8 cellular contexts compared by ENCODE assay signal in the genomic region with DNA sequence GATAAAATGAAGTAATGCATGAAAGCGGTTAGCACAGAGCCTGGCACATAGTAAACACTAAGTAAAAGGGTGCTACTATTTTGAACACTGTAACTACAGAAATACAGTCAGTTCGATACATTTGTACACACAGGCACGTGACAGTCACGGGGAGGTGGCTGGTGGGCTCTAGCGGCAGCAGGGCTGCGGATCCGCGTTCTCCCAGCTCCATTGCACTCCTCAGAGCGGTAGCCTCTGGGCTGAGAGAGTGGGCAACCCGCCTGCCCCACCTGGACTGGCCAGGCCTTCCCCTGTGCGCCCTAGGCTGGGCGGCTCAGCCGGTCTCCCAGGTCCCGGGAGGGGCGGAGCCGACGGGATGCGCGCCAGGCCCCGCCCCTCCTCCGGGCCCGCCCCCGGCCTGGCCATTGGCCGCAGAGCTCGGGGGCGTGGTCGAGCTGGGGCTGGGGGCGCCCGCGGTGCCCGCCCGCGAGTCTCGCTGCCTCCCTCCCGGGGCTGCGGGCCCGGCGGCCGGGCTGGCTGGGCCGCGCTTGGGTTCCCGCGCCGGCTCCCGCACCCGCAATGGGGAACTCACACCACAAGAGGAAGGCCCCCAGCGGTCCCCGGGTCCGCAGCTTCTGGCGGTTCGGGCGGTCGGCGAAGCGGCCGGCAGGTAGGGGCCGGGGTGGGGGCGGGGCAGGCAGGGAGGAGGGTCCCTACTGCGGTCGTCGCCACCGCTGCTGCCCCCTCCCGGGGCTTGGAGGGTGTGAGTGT. TPM values are rescaled to one million over a fixed set of nuclear protein-coding genes. Genes with fewer than 3 reads are reported as not detected.
DNase-seq lines count a peak whose midpoint lies in the region; ATAC-seq and TF ChIP-seq lines count a peak whose summit lies in the region.

No MANE protein-coding gene starts in this region.

- H3K27ac ChIP-seq in PC-3 (ENCODE audit: low read length), result peak overlapping the region; percentile 25; the same call in 1 of the 2 replicates

- intact Hi-C loops in PC-3 (cut with micrococcal nuclease) (no loop called here), natural killer cell (cut with micrococcal nuclease) (no loop called here)
- intact Hi-C loops in activated T-helper 1 cell treated with anti-CD3 and anti-CD28 coated beads, Interleukin-12 subunit alpha, Interleukin-12 subunit beta, Interleukin-2, Interleukin-4 antibody, amounts not matched to agents 30 ng/mL and 10 ng/mL and 1 ng/mL, durations not matched to agents 14 hours and 24 hours and 36 hours (cut with micrococcal nuclease), result loop anchor here (1.0 to 5.0 kb wide), 4 partner anchors 41 to 327 kb away; a partner anchor contains a TSS

- H4K20me1 ChIP-seq in PC-3 (ENCODE audit: low read length), result no peaks in the 10 kb centered on the region

- H3F3A ChIP-seq in PC-3 (ENCODE audit: low read length, unreplicated experiment), result peaks cover 4% of the 10 kb centered on the region

- CTCF ChIA-PET in PC-3 (lab: Charles Lee), result interaction anchor here (0.6 to 1.4 kb wide), 4 partner anchors 8 to 103 kb away, joined by 3 to 7 read pairs (median 4); no protein-coding TSS in a partner anchor

- peaks cover 47% of the 10 kb centered on the region for H3K27me3 Mint-ChIP-seq in activated T-helper 1 cell treated with anti-CD3 and anti-CD28 coated beads, Interleukin-12 subunit alpha, Interleukin-12 subunit beta, Interleukin-2, Interleukin-4 antibody, amounts not matched to agents 30 ng/mL and 10 ng/mL and 1 ng/mL, durations not matched to agents 14 hours and 24 hours and 36 hours (ENCODE audit: insufficient read depth)
- peaks cover 13 to 15% of the 10 kb centered on the region in 2 donors for H3K27me3 Mint-ChIP-seq in natural killer cell (ENCODE audit: low read depth in 2 of 2)

- H3K4me3 Mint-ChIP-seq in activated T-helper 1 cell treated with anti-CD3 and anti-CD28 coated beads, Interleukin-12 subunit alpha, Interleukin-12 subunit beta, Interleukin-2, Interleukin-4 antibody, amounts not matched to agents 30 ng/mL and 10 ng/mL and 1 ng/mL, durations not matched to agents 14 hours and 24 hours and 36 hours, result peak overlapping the region; percentile 80
- H3K4me3 Mint-ChIP-seq in natural killer cell, result peak overlapping the region; percentile 62

- POLR2A ChIA-PET in PC-3 (lab: Charles Lee; ENCODE audit: unreplicated experiment), result interaction anchor here (0.6 to 0.7 kb wide), 3 partner anchors 16 to 423 kb away, joined by 3 to 5 read pairs (median 5); no protein-coding TSS in a partner anchor

- H3K9me2 ChIP-seq in PC-3 (replicated peaks; ENCODE audit: low read length), result no peaks in the 10 kb centered on the region

- H3K36me3 ChIP-seq in PC-3 (ENCODE audit: low read depth, low read length), result no peaks in the 10 kb centered on the region

- H3K27ac Mint-ChIP-seq in activated T-helper 1 cell treated with anti-CD3 and anti-CD28 coated beads, Interleukin-12 subunit alpha, Interleukin-12 subunit beta, Interleukin-2, Interleukin-4 antibody, amounts not matched to agents 30 ng/mL and 10 ng/mL and 1 ng/mL, durations not matched to agents 14 hours and 24 hours and 36 hours, result no peak overlapping the region
- peak overlapping the region in 1 of 2 donors; percentile 79 for H3K27ac Mint-ChIP-seq in natural killer cell

- peak overlapping the region; percentile 77 for H2AFZ ChIP-seq in PC-3 (ENCODE audit: low read length)

- H3K9me3 Mint-ChIP-seq in activated T-helper 1 cell treated with anti-CD3 and anti-CD28 coated beads, Interleukin-12 subunit alpha, Interleukin-12 subunit beta, Interleukin-2, Interleukin-4 antibody, amounts not matched to agents 30 ng/mL and 10 ng/mL and 1 ng/mL, durations not matched to agents 14 hours and 24 hours and 36 hours, result no peaks in the 10 kb centered on the region
- H3K9me3 Mint-ChIP-seq in natural killer cell, result no peaks in the 10 kb centered on the region

- H3K79me2 ChIP-seq in PC-3 (ENCODE audit: low read length), result peaks cover 77% of the 10 kb centered on the region

- no TSS peak for BruUV-seq in PC-3 (replicated peaks; lab: Mats Ljungman, UMichigan)

- no peaks in the 10 kb centered on the region for H3K27me3 ChIP-seq in PC-3 (ENCODE audit: low read length)

- DNase-seq in ELF-1 (ENCODE audit: low read depth, low spot score) (peak; percentile 93), PC-3 (peak; percentile 93), fibroblast of gingiva (ENCODE audit: low read depth) (peak; percentile 18), natural killer cell (peak; percentile 65)
- peak; percentile 66 for DNase-seq in activated T-helper 1 cell treated with anti-CD3 and anti-CD28 coated beads, Interleukin-12 subunit alpha, Interleukin-12 subunit beta, Interleukin-2, Interleukin-4 antibody, amounts not matched to agents 30 ng/mL and 10 ng/mL and 1 ng/mL, durations not matched to agents 14 hours and 24 hours and 36 hours (ENCODE audit: low spot score)
- peak; percentile 78 for DNase-seq in stimulated activated naive CD8-positive, alpha-beta T cell treated with anti-CD3 and anti-CD28 coated beads, Interleukin-15, Interleukin-2, amounts not matched to agents 100 U/mL and 50 U/mL, for 24 hours

- ATAC-seq in HG03039 (IDR thresholded peaks at IDR 0.05; ENCODE audit: unreplicated experiment), result peak; percentile 63
- peak; percentile 91 for ATAC-seq in PC-3
- peak; percentile 83 to 88 (median 88) for ATAC-seq in natural killer cell
- peak; percentile 75 for ATAC-seq in stimulated activated naive CD8-positive, alpha-beta T cell treated with anti-CD3 and anti-CD28 coated beads, Interleukin-15, Interleukin-2, amounts not matched to agents 100 U/mL and 50 U/mL, for 24 hours
- ATAC-seq in GM21737 (IDR thresholded peaks at IDR 0.05; ENCODE audit: unreplicated experiment), result no peak

- H3K9me3 ChIP-seq in PC-3 (ENCODE audit: low read length), result no peaks in the 10 kb centered on the region

- H3K4me1 Mint-ChIP-seq in activated T-helper 1 cell treated with anti-CD3 and anti-CD28 coated beads, Interleukin-12 subunit alpha, Interleukin-12 subunit beta, Interleukin-2, Interleukin-4 antibody, amounts not matched to agents 30 ng/mL and 10 ng/mL and 1 ng/mL, durations not matched to agents 14 hours and 24 hours and 36 hours (ENCODE audit: low read depth), result peaks cover 11% of the 10 kb centered on the region
- H3K4me1 Mint-ChIP-seq in natural killer cell, result peaks cover 10 to 23% of the 10 kb centered on the region in 2 donors

- TF ChIP-seq CTCF in PC-3 (conservative IDR thresholded peaks at IDR 0.05; ENCODE audit: low read depth, low read length), result no peak
- TF ChIP-seq CTCF in natural killer cell (IDR thresholded peaks at IDR 0.05), result no peak

- H3K9ac ChIP-seq in PC-3 (ENCODE audit: low read length), result peak overlapping the region; percentile 51

- peaks cover 36% of the 10 kb centered on the region for H3K4me1 ChIP-seq in PC-3 (ENCODE audit: insufficient read depth, low read length)

- peak overlapping the region; percentile 86 for H3K4me2 ChIP-seq in PC-3 (ENCODE audit: low read length)

- H3K4me3 ChIP-seq in PC-3 (ENCODE audit: low read length), result peak overlapping the region; percentile 80

- peaks cover 2% of the 10 kb centered on the region for H3K36me3 Mint-ChIP-seq in activated T-helper 1 cell treated with anti-CD3 and anti-CD28 coated beads, Interleukin-12 subunit alpha, Interleukin-12 subunit beta, Interleukin-2, Interleukin-4 antibody, amounts not matched to agents 30 ng/mL and 10 ng/mL and 1 ng/mL, durations not matched to agents 14 hours and 24 hours and 36 hours (ENCODE audit: low read depth)
- no peaks in the 10 kb centered on the region for H3K36me3 Mint-ChIP-seq in natural killer cell

RNA-seq across cellular contexts. Expression of a gene that starts 51.1 kb away (rescaled TPM):
- total RNA-seq in PC-3 (2014; rRNA removed) (6.6 and 10.0 TPM in 2 replicates), natural killer cell (not detected)
- 0.05 TPM in 1 of 2 replicates, not detected in the other for total RNA-seq in activated T-helper 1 cell treated with anti-CD3 and anti-CD28 coated beads, Interleukin-12 subunit alpha, Interleukin-12 subunit beta, Interleukin-2, Interleukin-4 antibody, amounts not matched to agents 30 ng/mL and 10 ng/mL and 1 ng/mL, durations not matched to agents 14 hours and 24 hours and 36 hours

Comparison
In these comparisons a context has a peak if more than half of its experiments do, and no peak if none do; other contexts are left out.
1. DNase-seq: peak in every context shown above with its lines; median percentile 93 in ELF-1; 93 in PC-3; 78 in stimulated activated naive CD8-positive, alpha-beta T cell treated with anti-CD3 and anti-CD28 coated beads, Interleukin-15, Interleukin-2, amounts not matched to agents 100 U/mL and 50 U/mL, for 24 hours; 66 in activated T-helper 1 cell treated with anti-CD3 and anti-CD28 coated beads, Interleukin-12 subunit alpha, Interleukin-12 subunit beta, Interleukin-2, Interleukin-4 antibody, amounts not matched to agents 30 ng/mL and 10 ng/mL and 1 ng/mL, durations not matched to agents 14 hours and 24 hours and 36 hours; 65 in natural killer cell; 18 in fibroblast of gingiva.